Comparison of ENCODE assay signal across 24 cellular contexts in the genomic region with DNA sequence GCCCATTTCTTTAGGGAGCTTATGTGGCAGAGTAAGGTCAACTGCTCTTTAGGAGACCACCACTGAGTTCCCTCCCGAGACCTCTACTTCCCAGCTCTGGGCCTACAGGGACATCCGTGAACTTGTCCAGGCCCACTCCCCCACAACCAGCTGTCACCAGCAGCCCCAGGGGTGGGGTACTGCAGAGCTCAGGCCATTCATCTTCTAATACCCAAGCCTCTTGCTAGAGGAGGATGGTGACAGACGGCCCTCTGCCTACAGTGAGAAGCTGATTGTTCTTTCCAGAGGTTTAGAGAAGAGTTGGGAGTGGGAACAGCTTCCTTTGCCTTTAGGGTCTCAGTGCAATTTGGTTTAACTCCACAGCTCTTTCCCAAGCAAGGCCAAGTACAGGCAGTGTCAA. TPM values are rescaled to one million over a fixed set of nuclear protein-coding genes. Genes with fewer than 3 reads are reported as not detected.
DNase-seq lines count a peak whose midpoint lies in the region; ATAC-seq and TF ChIP-seq lines count a peak whose summit lies in the region.
"Had no signal": no experiment of that assay in that cellular context is flagged by ENCODE, and none has a peak within 500 bp of the region (broad histone marks: within the 10 kb centered on the region; RNA-seq: fewer than 3 reads in every experiment).

No MANE protein-coding gene starts in this region.

- H3K4me1 Mint-ChIP-seq in stimulated activated naive CD8-positive, alpha-beta T cell treated with anti-CD3 and anti-CD28 coated beads, Interleukin-15, amount 100 ng/mL, for 72 hours: no peaks in the 10 kb centered on the region
- H3K4me1 Mint-ChIP-seq: CD14-positive monocyte, H9 had no signal

- H3K27ac ChIP-seq in WERI-Rb-1: no peak overlapping the region
- H3K27ac ChIP-seq: A549; BLaER1 treated with 17β-estradiol and CSF1 and Interleukin-3, amounts not matched to agents 10 nM and 100 nM; GM23248 had no signal

- H3K27ac Mint-ChIP-seq in stimulated activated naive CD8-positive, alpha-beta T cell treated with anti-CD3 and anti-CD28 coated beads, Interleukin-15, amount 100 ng/mL, for 72 hours: peak overlapping the region in 1 of 2 donors; percentile 63
- H3K27ac Mint-ChIP-seq: CD4-positive, alpha-beta T cell; H9 had no signal

- TF ChIP-seq CTCF in WERI-Rb-1 (IDR thresholded peaks at IDR 0.05; ENCODE audit: low read depth, low read length): no peak

- H3K4me3 ChIP-seq in WERI-Rb-1 (ENCODE audit: low read depth, low read length): no peak overlapping the region
- H3K4me3 ChIP-seq: A549; BLaER1 treated with 17β-estradiol and CSF1 and Interleukin-3, amounts not matched to agents 10 nM and 100 nM; GM12878; GM23248 had no signal

- no peaks in the 10 kb centered on the region for H3K9me3 Mint-ChIP-seq in stimulated activated naive CD8-positive, alpha-beta T cell treated with anti-CD3 and anti-CD28 coated beads, Interleukin-15, amount 100 ng/mL, for 72 hours
- H3K9me3 Mint-ChIP-seq: CD4-positive, alpha-beta T cell; H9 had no signal

- no peaks in the 10 kb centered on the region for H3K36me3 ChIP-seq in WERI-Rb-1
- H3K36me3 ChIP-seq: BE2C had no signal

- H3K4me3 Mint-ChIP-seq in stimulated activated naive CD8-positive, alpha-beta T cell treated with anti-CD3 and anti-CD28 coated beads, Interleukin-15, amount 100 ng/mL, for 72 hours: no peak overlapping the region
- H3K4me3 Mint-ChIP-seq: CD14-positive monocyte; CD4-positive, alpha-beta T cell; H9 had no signal

- ATAC-seq in stimulated activated naive CD8-positive, alpha-beta T cell treated with anti-CD3 and anti-CD28 coated beads, Interleukin-15, amount 100 ng/mL, for 72 hours: peak; percentile 18
- no peak for ATAC-seq in stimulated activated naive CD8-positive, alpha-beta T cell treated with anti-CD3 and anti-CD28 coated beads, Interleukin-15, Interleukin-2, amounts not matched to agents 100 U/mL and 50 U/mL, for 24 hours
- no peak for ATAC-seq in HG02678 (IDR thresholded peaks at IDR 0.05; ENCODE audit: unreplicated experiment)
- ATAC-seq: A549, GM12878, HCT116 had no signal

- H3K27me3 Mint-ChIP-seq in stimulated activated naive CD8-positive, alpha-beta T cell treated with anti-CD3 and anti-CD28 coated beads, Interleukin-15, amount 100 ng/mL, for 72 hours: no peaks in the 10 kb centered on the region
- H3K27me3 Mint-ChIP-seq: CD4-positive, alpha-beta T cell had no signal

- no peaks in the 10 kb centered on the region for H3K27me3 ChIP-seq in WERI-Rb-1 (ENCODE audit: insufficient read depth, low read depth, severe bottlenecking)
- H3K27me3 ChIP-seq: BE2C; BLaER1 treated with 17β-estradiol and CSF1 and Interleukin-3, amounts not matched to agents 10 nM and 100 nM had no signal

- DNase-seq in stimulated activated naive CD8-positive, alpha-beta T cell treated with anti-CD3 and anti-CD28 coated beads, Interleukin-15, amount 100 ng/mL, for 72 hours: no peak
- DNase-seq in stimulated activated naive CD8-positive, alpha-beta T cell treated with anti-CD3 and anti-CD28 coated beads, Interleukin-15, Interleukin-2, amounts not matched to agents 100 U/mL and 50 U/mL, for 24 hours: no peak
- peak; percentile 55 for DNase-seq in WERI-Rb-1
- peak; percentile 47 for DNase-seq in mesenteric fat pad (ENCODE audit: low spot score)
- no peak for DNase-seq in anterior cingulate cortex (lab: John Stamatoyannopoulos, UW)
- DNase-seq in DMS53 (lab: John Stamatoyannopoulos, UW): no peak
- DNase-seq: 8988T; ACHN; AML-193; BE2C; Caco-2; CD4-positive, alpha-beta T cell; DMS153; DMS79; EL; GDM1; GM23248; H9 had no signal

- H3K9me3 ChIP-seq in WERI-Rb-1 (ENCODE audit: severe bottlenecking): no peaks in the 10 kb centered on the region
- H3K9me3 ChIP-seq: A549; BE2C; BLaER1 treated with 17β-estradiol and CSF1 and Interleukin-3, amounts not matched to agents 10 nM and 100 nM; Caco-2 had no signal

RNA-seq across cellular contexts. Expression of gene ARTN, which starts 33.2 kb away (rescaled TPM):
- 0.39 TPM for total RNA-seq in mesenteric fat pad
- total RNA-seq: Caco-2 had no signal

RNA-seq across cellular contexts. Expression of gene IPO13, which starts 46.4 kb away (rescaled TPM):
- total RNA-seq in mesenteric fat pad: 26.1 TPM

Comparison
In these comparisons a context has a peak if more than half of its experiments do, and no peak if none do; other contexts are left out.
1. DNase-seq: peak in WERI-Rb-1 (single experiment) and mesenteric fat pad (single experiment); none in stimulated activated naive CD8-positive, alpha-beta T cell treated with anti-CD3 and anti-CD28 coated beads, Interleukin-15, amount 100 ng/mL, for 72 hours (0 of 2), stimulated activated naive CD8-positive, alpha-beta T cell treated with anti-CD3 and anti-CD28 coated beads, Interleukin-15, Interleukin-2, amounts not matched to agents 100 U/mL and 50 U/mL, for 24 hours (single experiment), anterior cingulate cortex (0 of 58) and DMS53 (single experiment).